19 cellular contexts compared by ENCODE assay signal in genomic region chr7:42017356-42017986, GRCh38.
DNase-seq lines count a peak whose midpoint lies in the region; ATAC-seq and TF ChIP-seq lines count a peak whose summit lies in the region.
"Had no signal": no experiment of that assay in that cellular context is flagged by ENCODE, and none has a peak within 500 bp of the region (broad histone marks: within the 10 kb centered on the region; RNA-seq: fewer than 3 reads in every experiment).

No MANE protein-coding gene starts in this region.

- no peaks in the 10 kb centered on the region for H3K36me3 ChIP-seq in ovary
- H3K36me3 ChIP-seq: brain microvascular endothelial cell had no signal

- H3K4me1 ChIP-seq in ovary (ENCODE audit: insufficient read depth) = peaks cover 5% of the 10 kb centered on the region

- intact Hi-C loops in ovary (cut with DNase I) = no loop called here

- peaks cover 0 to 4% of the 10 kb centered on the region in 2 donors for H3K9me3 ChIP-seq in ovary

- TF ChIP-seq CTCF in ovary (IDR thresholded peaks at IDR 0.05) = no peak

- no peak for TF ChIP-seq EP300 in ovary (IDR thresholded peaks at IDR 0.05)

- H3K27ac ChIP-seq in adipose tissue (ENCODE audit: low read depth, low read length) (peak overlapping the region; percentile 13), ovary (no peak overlapping the region)
- H3K27ac ChIP-seq: brain microvascular endothelial cell, KMS-11 had no signal

- H3K4me3 ChIP-seq in ovary = no peak overlapping the region

- no peak for TF ChIP-seq POLR2A in ovary (IDR thresholded peaks at IDR 0.05)

- peak; percentile 44 for ATAC-seq in GM18867 (IDR thresholded peaks at IDR 0.05; ENCODE audit: unreplicated experiment)
- ATAC-seq: HCT116, T-helper 17 cell had no signal

- H3K27me3 ChIP-seq in ovary = no peaks in the 10 kb centered on the region
- H3K27me3 ChIP-seq: brain microvascular endothelial cell had no signal

- DNase-seq in MV-4-11 (lab: John Stamatoyannopoulos, UW) (peak; percentile 57), ovary (peak in 4 of 5 donors; percentile 22 to 52 (median 38)), H4 (ENCODE audit: low spot score) (no peak), NCI-H2107 treated with DMSO at 0.1 percent for 48 hours (lab: John Stamatoyannopoulos, UW; ENCODE audit: unreplicated experiment) (no peak), COLO668 (lab: John Stamatoyannopoulos, UW; ENCODE audit: unreplicated experiment) (no peak)
- DNase-seq in activated CD4-positive, alpha-beta T cell treated with anti-CD3 and anti-CD28 coated beads for 1 hour = no peak
- DNase-seq: activated CD8-positive, alpha-beta memory T cell treated with anti-CD3 and anti-CD28 coated beads for 24 hours; activated naive CD8-positive, alpha-beta T cell treated with anti-CD3 and anti-CD28 coated beads for 36 hours; brain microvascular endothelial cell; CD4-positive, alpha-beta T cell; foreskin fibroblast; NCI-H1436; Right ventricle myocardium superior; stimulated activated CD4-positive, alpha-beta T cell treated with anti-CD3 and anti-CD28 coated beads, Interleukin-12 subunit alpha, Interleukin-12 subunit beta, amount 100 ng/mL, for 4 hours; T-helper 17 cell had no signal

- 44 to 51% (median 44%) methylated on average over 14 of the region's 14 CpGs for WGBS in adipose tissue, 3 donors
- 26 to 33% (median 32%) methylated on average over 14 of the region's 14 CpGs for WGBS in ovary, 3 donors

Comparison
In these comparisons a context has a peak if more than half of its experiments do, and no peak if none do; other contexts are left out.
1. DNase-seq: peak in MV-4-11 (single experiment) and ovary (4 of 5); none in H4 (single experiment), NCI-H2107 treated with DMSO at 0.1 percent for 48 hours (single experiment), activated CD4-positive, alpha-beta T cell treated with anti-CD3 and anti-CD28 coated beads for 1 hour (single experiment) and COLO668 (single experiment).